Comparison of ENCODE assay signal across 1 cellular context in the genomic region with DNA sequence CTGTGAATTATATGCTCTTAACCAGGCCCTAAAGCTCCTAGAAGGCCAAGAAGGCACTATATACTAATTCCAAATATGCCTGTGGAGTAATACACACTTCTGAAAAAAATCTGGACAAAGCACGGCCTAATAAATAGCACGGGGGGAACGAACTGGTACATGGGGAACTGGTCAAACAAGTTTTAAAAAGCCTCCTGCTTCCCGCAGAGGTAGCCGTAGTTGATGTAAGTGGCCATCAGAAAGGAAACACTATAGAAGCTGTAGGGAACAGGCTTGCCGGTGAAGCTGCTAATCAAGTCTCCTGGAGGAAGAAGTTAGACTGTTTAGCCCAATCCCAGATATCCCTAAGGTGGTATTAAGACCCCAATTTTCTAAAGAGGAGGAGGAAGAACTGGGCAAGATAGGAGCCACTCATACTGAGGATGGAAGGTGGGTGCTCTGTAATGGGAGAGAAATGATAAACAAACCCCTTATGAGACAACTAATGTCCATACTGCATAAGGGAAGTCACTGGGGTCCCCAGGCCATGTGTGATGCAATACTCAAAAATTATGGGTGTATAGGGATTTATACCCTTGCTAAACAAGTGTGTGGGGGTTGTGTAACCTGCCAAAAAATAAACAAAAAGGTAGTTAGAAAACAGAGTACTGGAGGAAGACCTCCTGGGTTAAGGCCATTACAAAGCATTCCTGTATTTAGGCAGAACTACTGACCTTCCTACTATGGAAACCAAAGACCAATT.
TF ChIP-seq lines count a peak whose summit lies in the region.

No MANE protein-coding gene starts in this region.

TF ChIP-seq in HepG2, 621 proteins besides CTCF, POLR2A, EP300 and RAD21:
- TF ChIP-seq MAF1 (CRISPR knock-in tag; IDR thresholded peaks at IDR 0.05; ENCODE audit: borderline replicate concordance) (no peak), CEBPB (IDR thresholded peaks at IDR 0.05; ENCODE audit: borderline replicate concordance, low read depth, low read length) (peak; percentile 60; the same call in 1 of the 2 replicates), MEIS2 (CRISPR knock-in tag; IDR thresholded peaks at IDR 0.05) (no peak), GTF2F1 (IDR thresholded peaks at IDR 0.05; ENCODE audit: low read length) (no peak)
- TF ChIP-seq, protein P1, sequence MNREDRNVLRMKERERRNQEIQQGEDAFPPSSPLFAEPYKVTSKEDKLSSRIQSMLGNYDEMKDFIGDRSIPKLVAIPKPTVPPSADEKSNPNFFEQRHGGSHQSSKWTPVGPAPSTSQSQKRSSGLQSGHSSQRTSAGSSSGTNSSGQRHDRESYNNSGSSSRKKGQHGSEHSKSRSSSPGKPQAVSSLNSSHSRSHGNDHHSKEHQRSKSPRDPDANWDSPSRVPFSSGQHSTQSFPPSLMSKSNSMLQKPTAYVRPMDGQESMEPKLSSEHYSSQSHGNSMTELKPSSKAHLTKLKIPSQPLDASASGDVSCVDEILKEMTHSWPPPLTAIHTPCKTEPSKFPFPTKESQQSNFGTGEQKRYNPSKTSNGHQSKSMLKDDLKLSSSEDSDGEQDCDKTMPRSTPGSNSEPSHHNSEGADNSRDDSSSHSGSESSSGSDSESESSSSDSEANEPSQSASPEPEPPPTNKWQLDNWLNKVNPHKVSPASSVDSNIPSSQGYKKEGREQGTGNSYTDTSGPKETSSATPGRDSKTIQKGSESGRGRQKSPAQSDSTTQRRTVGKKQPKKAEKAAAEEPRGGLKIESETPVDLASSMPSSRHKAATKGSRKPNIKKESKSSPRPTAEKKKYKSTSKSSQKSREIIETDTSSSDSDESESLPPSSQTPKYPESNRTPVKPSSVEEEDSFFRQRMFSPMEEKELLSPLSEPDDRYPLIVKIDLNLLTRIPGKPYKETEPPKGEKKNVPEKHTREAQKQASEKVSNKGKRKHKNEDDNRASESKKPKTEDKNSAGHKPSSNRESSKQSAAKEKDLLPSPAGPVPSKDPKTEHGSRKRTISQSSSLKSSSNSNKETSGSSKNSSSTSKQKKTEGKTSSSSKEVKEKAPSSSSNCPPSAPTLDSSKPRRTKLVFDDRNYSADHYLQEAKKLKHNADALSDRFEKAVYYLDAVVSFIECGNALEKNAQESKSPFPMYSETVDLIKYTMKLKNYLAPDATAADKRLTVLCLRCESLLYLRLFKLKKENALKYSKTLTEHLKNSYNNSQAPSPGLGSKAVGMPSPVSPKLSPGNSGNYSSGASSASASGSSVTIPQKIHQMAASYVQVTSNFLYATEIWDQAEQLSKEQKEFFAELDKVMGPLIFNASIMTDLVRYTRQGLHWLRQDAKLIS (CRISPR knock-in tag; IDR thresholded peaks at IDR 0.05), result no peak
TF ChIP-seq in HepG2: peak in this region for 1.
